ENCODE assay signal across 10 cellular contexts in genomic region chr5:157548513-157549282, GRCh38. TPM values are rescaled to one million over a fixed set of nuclear protein-coding genes. Genes with fewer than 3 reads are reported as not detected.
A peak's percentile ranks its signal among the peaks of the same experiment; 100 is the strongest.
DNase-seq lines count a peak whose midpoint lies in the region.
"Had no signal": no experiment of that assay in that cellular context is flagged by ENCODE, and none has a peak within 500 bp of the region (broad histone marks: within the 10 kb centered on the region; RNA-seq: fewer than 3 reads in every experiment).

No MANE protein-coding gene starts in this region.

- peaks cover 82% of the 10 kb centered on the region for H3K4me1 Mint-ChIP-seq in activated T-helper 2 cell treated with anti-CD3 and anti-CD28 coated beads, Interferon-gamma antibody, Interleukin-2, Interleukin-4, amounts not matched to agents 10 μg/mL and 5 μg/mL and 100 μg/mL, durations not matched to agents 14 hours and 24 hours and 36 hours (ENCODE audit: low read depth)

- peak; percentile 46 for DNase-seq in A172 (ENCODE audit: low spot score)
- DNase-seq in GM04504 (ENCODE audit: low read depth), result peak; percentile 85
- DNase-seq in activated T-helper 2 cell treated with anti-CD3 and anti-CD28 coated beads, Interferon-gamma antibody, Interleukin-2, Interleukin-4, amounts not matched to agents 10 μg/mL and 5 μg/mL and 100 μg/mL, durations not matched to agents 14 hours and 24 hours and 36 hours (ENCODE audit: low spot score), result no peak
- DNase-seq in kidney tubule cell (ENCODE audit: low spot score), result peak; percentile 68
- DNase-seq in activated naive CD4-positive, alpha-beta T cell (lab: John Stamatoyannopoulos, UW), result no peak
- DNase-seq in DMS114 treated with DMSO at 0.1 percent for 48 hours (lab: John Stamatoyannopoulos, UW; ENCODE audit: unreplicated experiment), result no peak
- DNase-seq in NCI-H146 (lab: John Stamatoyannopoulos, UW), result no peak
- no peak for DNase-seq in stimulated activated CD4-positive, alpha-beta T cell treated with anti-CD3 and anti-CD28 coated beads, Interleukin-4, amount 100 ng/mL, for 4 hours
- DNase-seq: activated naive CD4-positive, alpha-beta T cell treated with anti-CD3 and anti-CD28 coated beads, Interleukin-2, amount 50 U/mL, for 16 hours; NCI-H748 treated with DMSO at 0.1 percent for 48 hours had no signal

- peaks cover 90% of the 10 kb centered on the region for H3K36me3 Mint-ChIP-seq in activated T-helper 2 cell treated with anti-CD3 and anti-CD28 coated beads, Interferon-gamma antibody, Interleukin-2, Interleukin-4, amounts not matched to agents 10 μg/mL and 5 μg/mL and 100 μg/mL, durations not matched to agents 14 hours and 24 hours and 36 hours (ENCODE audit: low read depth)

- H3K27ac Mint-ChIP-seq in activated T-helper 2 cell treated with anti-CD3 and anti-CD28 coated beads, Interferon-gamma antibody, Interleukin-2, Interleukin-4, amounts not matched to agents 10 μg/mL and 5 μg/mL and 100 μg/mL, durations not matched to agents 14 hours and 24 hours and 36 hours, result peak overlapping the region; percentile 78

- peaks cover 4% of the 10 kb centered on the region for H3K9me3 Mint-ChIP-seq in activated T-helper 2 cell treated with anti-CD3 and anti-CD28 coated beads, Interferon-gamma antibody, Interleukin-2, Interleukin-4, amounts not matched to agents 10 μg/mL and 5 μg/mL and 100 μg/mL, durations not matched to agents 14 hours and 24 hours and 36 hours

- H3K4me3 Mint-ChIP-seq in activated T-helper 2 cell treated with anti-CD3 and anti-CD28 coated beads, Interferon-gamma antibody, Interleukin-2, Interleukin-4, amounts not matched to agents 10 μg/mL and 5 μg/mL and 100 μg/mL, durations not matched to agents 14 hours and 24 hours and 36 hours (ENCODE audit: low read depth), result peak overlapping the region; percentile 66

- no peaks in the 10 kb centered on the region for H3K27me3 Mint-ChIP-seq in activated T-helper 2 cell treated with anti-CD3 and anti-CD28 coated beads, Interferon-gamma antibody, Interleukin-2, Interleukin-4, amounts not matched to agents 10 μg/mL and 5 μg/mL and 100 μg/mL, durations not matched to agents 14 hours and 24 hours and 36 hours (ENCODE audit: low read depth)

- intact Hi-C loops in activated T-helper 2 cell treated with anti-CD3 and anti-CD28 coated beads, Interferon-gamma antibody, Interleukin-2, Interleukin-4, amounts not matched to agents 10 μg/mL and 5 μg/mL and 100 μg/mL, durations not matched to agents 14 hours and 24 hours and 36 hours (cut with micrococcal nuclease), result no loop called here

RNA-seq across cellular contexts. Expression of gene ADAM19, which starts 26.9 kb away (rescaled TPM):
- total RNA-seq in A172 (2014; rRNA removed; shearing (Covaris generic)), result 43.1 and 50.3 TPM in 2 replicates
- 229 and 237 TPM in 2 replicates for total RNA-seq in activated T-helper 2 cell treated with anti-CD3 and anti-CD28 coated beads, Interferon-gamma antibody, Interleukin-2, Interleukin-4, amounts not matched to agents 10 μg/mL and 5 μg/mL and 100 μg/mL, durations not matched to agents 14 hours and 24 hours and 36 hours

Comparison
In these comparisons a context has a peak if more than half of its experiments do, and no peak if none do; other contexts are left out.
1. DNase-seq: peak in A172 (single experiment), GM04504 (single experiment) and kidney tubule cell (single experiment); none in activated T-helper 2 cell treated with anti-CD3 and anti-CD28 coated beads, Interferon-gamma antibody, Interleukin-2, Interleukin-4, amounts not matched to agents 10 μg/mL and 5 μg/mL and 100 μg/mL, durations not matched to agents 14 hours and 24 hours and 36 hours (single experiment), activated naive CD4-positive, alpha-beta T cell (0 of 4), DMS114 treated with DMSO at 0.1 percent for 48 hours (single experiment), NCI-H146 (single experiment) and stimulated activated CD4-positive, alpha-beta T cell treated with anti-CD3 and anti-CD28 coated beads, Interleukin-4, amount 100 ng/mL, for 4 hours (0 of 2).